In the genomic region with DNA sequence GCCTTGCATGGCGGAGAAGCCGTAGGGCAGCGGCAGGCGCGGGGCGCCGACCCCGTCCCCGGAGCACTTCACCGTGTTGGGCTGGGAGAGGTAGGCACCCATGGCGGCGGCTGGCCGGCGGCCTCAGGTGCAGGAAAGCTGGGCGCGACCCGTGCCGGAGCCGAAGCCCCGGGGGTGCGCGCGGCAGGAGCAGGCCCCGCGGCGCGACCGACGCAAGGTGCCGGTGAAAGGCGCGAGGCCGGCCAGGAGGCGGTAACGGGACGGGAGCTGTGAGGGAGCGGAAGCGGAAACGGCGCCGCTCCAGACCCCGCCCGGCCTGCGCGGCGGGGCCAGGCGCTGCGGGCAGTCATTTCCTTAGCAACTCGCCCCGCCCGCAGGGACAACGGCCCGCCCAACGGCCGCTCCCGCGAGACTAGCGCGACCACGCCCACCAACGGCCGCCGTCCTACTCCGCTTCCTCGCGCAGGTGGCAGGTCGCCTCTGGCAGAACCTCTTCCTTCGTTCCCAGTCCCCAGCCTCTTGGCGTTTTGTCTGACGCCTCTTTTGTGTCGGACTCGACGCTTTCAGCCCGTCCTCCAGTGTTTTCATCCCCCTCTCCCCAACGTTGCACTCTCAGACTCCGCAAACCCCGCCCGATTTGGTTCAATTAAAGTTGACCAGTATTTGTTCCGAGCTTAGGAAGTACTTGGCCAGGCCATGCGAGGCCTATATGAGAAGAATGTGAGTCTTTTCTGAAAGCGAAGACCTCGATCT, we compare ENCODE assay signal across 8 cellular contexts. TPM values are rescaled to one million over a fixed set of nuclear protein-coding genes. Genes with fewer than 3 reads are reported as not detected.
DNase-seq lines count a peak whose midpoint lies in the region; ATAC-seq and TF ChIP-seq lines count a peak whose summit lies in the region.

A gene with protein sequence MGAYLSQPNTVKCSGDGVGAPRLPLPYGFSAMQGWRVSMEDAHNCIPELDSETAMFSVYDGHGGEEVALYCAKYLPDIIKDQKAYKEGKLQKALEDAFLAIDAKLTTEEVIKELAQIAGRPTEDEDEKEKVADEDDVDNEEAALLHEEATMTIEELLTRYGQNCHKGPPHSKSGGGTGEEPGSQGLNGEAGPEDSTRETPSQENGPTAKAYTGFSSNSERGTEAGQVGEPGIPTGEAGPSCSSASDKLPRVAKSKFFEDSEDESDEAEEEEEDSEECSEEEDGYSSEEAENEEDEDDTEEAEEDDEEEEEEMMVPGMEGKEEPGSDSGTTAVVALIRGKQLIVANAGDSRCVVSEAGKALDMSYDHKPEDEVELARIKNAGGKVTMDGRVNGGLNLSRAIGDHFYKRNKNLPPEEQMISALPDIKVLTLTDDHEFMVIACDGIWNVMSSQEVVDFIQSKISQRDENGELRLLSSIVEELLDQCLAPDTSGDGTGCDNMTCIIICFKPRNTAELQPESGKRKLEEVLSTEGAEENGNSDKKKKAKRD (minus strand): TSS at position 271 of the 753 bp plus-strand sequence. CDS start 169 bp downstream, at position 102.

- H3K4me3 Mint-ChIP-seq in naive thymus-derived CD4-positive, alpha-beta T cell, result peak within 1 kb of the TSS; percentile 87 to 96 (median 92)
- peak within 1 kb of the TSS; percentile 90 to 95 for H3K4me3 Mint-ChIP-seq in stimulated activated naive B cell treated with anti-CD40 and anti-IgM and Interleukin-4, amounts not matched to agents 10 μg/mL and 1 μg/mL and 100 μg/mL, for 72 hours

- H3K4me3 ChIP-seq in LNCaP clone FGC (ENCODE audit: low read depth, low read length), result peak within 1 kb of the TSS; percentile 94
- peak within 1 kb of the TSS; percentile 92 for H3K4me3 ChIP-seq in naive thymus-derived CD4-positive, alpha-beta T cell (ENCODE audit: low read length)

- peaks cover 0 to 7% (median 0%) of the 10 kb centered on the region in 5 donors for H3K27me3 Mint-ChIP-seq in naive thymus-derived CD4-positive, alpha-beta T cell
- peaks cover 5 to 15% of the 10 kb centered on the region in 2 donors for H3K27me3 Mint-ChIP-seq in stimulated activated naive B cell treated with anti-CD40 and anti-IgM and Interleukin-4, amounts not matched to agents 10 μg/mL and 1 μg/mL and 100 μg/mL, for 72 hours

- peaks cover 13 to 17% of the 10 kb centered on the region in 2 donors for H3K4me1 ChIP-seq in naive thymus-derived CD4-positive, alpha-beta T cell (ENCODE audit: control insufficient read depth in 2 of 2, insufficient read depth in 2 of 2, low read length in 2 of 2)

- ATAC-seq in naive thymus-derived CD4-positive, alpha-beta T cell, result peak; percentile 99
- ATAC-seq in stimulated activated naive B cell treated with anti-CD40 and anti-IgM and Interleukin-4, amounts not matched to agents 10 μg/mL and 1 μg/mL and 100 μg/mL, for 72 hours (replicated peaks), result peak; percentile 95 to 96

- intact Hi-C loops in naive thymus-derived CD4-positive, alpha-beta T cell (cut with micrococcal nuclease), result loop anchor here (1.0 to 10.0 kb wide), 14 partner anchors 17 to 1531 kb away; a partner anchor contains a TSS

- TF ChIP-seq CTCF in LNCaP clone FGC (IDR thresholded peaks at IDR 0.05; ENCODE audit: control insufficient read depth, extremely low read depth, insufficient read depth), result no peak

- POLR2A ChIA-PET in naive thymus-derived CD4-positive, alpha-beta T cell (lab: Charles Lee), result interaction anchor here (0.6 to 3.2 kb wide), 18 partner anchors 12 to 338 kb away, joined by 3 to 58 read pairs (median 4); a partner anchor contains a TSS

- peak within 1 kb of the TSS; percentile 89 for H3K27ac ChIP-seq in naive thymus-derived CD4-positive, alpha-beta T cell (ENCODE audit: low read depth, low read length)

- H3K27me3 ChIP-seq in naive thymus-derived CD4-positive, alpha-beta T cell (ENCODE audit: control insufficient read depth in 2 of 2, insufficient read depth in 2 of 2, low read length in 2 of 2), result no peaks in the 10 kb centered on the region

- DNase-seq in EH (ENCODE audit: low read depth) (peak; percentile 92), GOT3 (lab: John Stamatoyannopoulos, UW) (peak; percentile 79), LNCaP clone FGC (ENCODE audit: low read depth) (peak; percentile 74), RPMI8226 (peak; percentile 97), fibroblast of gingiva (ENCODE audit: low read depth) (peak; percentile 90)
- DNase-seq in activated T-helper 1 cell treated with anti-CD3 and anti-CD28 coated beads, Interleukin-2, amount 50 U/mL, for 16 hours (ENCODE audit: low read depth in 1 of 2, low spot score in 1 of 2), result peak; percentile 95
- peak; percentile 92 to 98 (median 95) for DNase-seq in naive thymus-derived CD4-positive, alpha-beta T cell
- peak; percentile 95 for DNase-seq in stimulated activated naive B cell treated with anti-CD40 and anti-IgM and Interleukin-4, amounts not matched to agents 10 μg/mL and 1 μg/mL and 100 μg/mL, for 72 hours

- H3K4me1 Mint-ChIP-seq in naive thymus-derived CD4-positive, alpha-beta T cell, result peaks cover 28 to 50% (median 35%) of the 10 kb centered on the region in 7 donors
- H3K4me1 Mint-ChIP-seq in stimulated activated naive B cell treated with anti-CD40 and anti-IgM and Interleukin-4, amounts not matched to agents 10 μg/mL and 1 μg/mL and 100 μg/mL, for 72 hours, result peaks cover 15 to 33% of the 10 kb centered on the region in 2 donors

- peaks cover 0 to 14% (median 0%) of the 10 kb centered on the region in 3 experiments for H3K36me3 ChIP-seq in naive thymus-derived CD4-positive, alpha-beta T cell (ENCODE audit: control insufficient read depth in 2 of 3, insufficient read depth in 3 of 3, low read length in 3 of 3)

- peaks cover 0 to 6% (median 0%) of the 10 kb centered on the region in 11 donors for H3K9me3 Mint-ChIP-seq in naive thymus-derived CD4-positive, alpha-beta T cell
- H3K9me3 Mint-ChIP-seq in stimulated activated naive B cell treated with anti-CD40 and anti-IgM and Interleukin-4, amounts not matched to agents 10 μg/mL and 1 μg/mL and 100 μg/mL, for 72 hours, result peaks cover 2 to 7% of the 10 kb centered on the region in 2 donors

- no peaks in the 10 kb centered on the region for H3K9me3 ChIP-seq in naive thymus-derived CD4-positive, alpha-beta T cell (ENCODE audit: control insufficient read depth in 2 of 3, low read length in 3 of 3)

- H3K36me3 Mint-ChIP-seq in naive thymus-derived CD4-positive, alpha-beta T cell, result peaks cover 0 to 9% (median 0%) of the 10 kb centered on the region in 5 donors
- H3K36me3 Mint-ChIP-seq in stimulated activated naive B cell treated with anti-CD40 and anti-IgM and Interleukin-4, amounts not matched to agents 10 μg/mL and 1 μg/mL and 100 μg/mL, for 72 hours, result peaks cover 13 to 19% of the 10 kb centered on the region in 2 donors

- CTCF ChIA-PET in naive thymus-derived CD4-positive, alpha-beta T cell (lab: Charles Lee), result no interaction called here

- peak within 1 kb of the TSS; percentile 89 to 98 (median 95) for H3K27ac Mint-ChIP-seq in naive thymus-derived CD4-positive, alpha-beta T cell
- peak within 1 kb of the TSS; percentile 95 for H3K27ac Mint-ChIP-seq in stimulated activated naive B cell treated with anti-CD40 and anti-IgM and Interleukin-4, amounts not matched to agents 10 μg/mL and 1 μg/mL and 100 μg/mL, for 72 hours

RNA-seq across cellular contexts. Expression of the gene that starts here (rescaled TPM):
- total RNA-seq in naive thymus-derived CD4-positive, alpha-beta T cell, result 100 to 1,000 TPM in 1 of 5 experiments, 10 to 100 TPM in 4; 39.5 to 101 (median 45.1) TPM
- polyA plus RNA-seq in naive thymus-derived CD4-positive, alpha-beta T cell, result 100 to 1,000 TPM in 1 of 2 donors, 10 to 100 TPM in 1; 74.4 to 107 TPM

Comparison
In these comparisons a context has a peak if more than half of its experiments do, and no peak if none do; other contexts are left out.
1. Peak in every context shown above with its lines: DNase-seq, ATAC-seq, H3K4me3 ChIP-seq and H3K27ac ChIP-seq.